ENCODE assay signal across 9 cellular contexts in the genomic region with DNA sequence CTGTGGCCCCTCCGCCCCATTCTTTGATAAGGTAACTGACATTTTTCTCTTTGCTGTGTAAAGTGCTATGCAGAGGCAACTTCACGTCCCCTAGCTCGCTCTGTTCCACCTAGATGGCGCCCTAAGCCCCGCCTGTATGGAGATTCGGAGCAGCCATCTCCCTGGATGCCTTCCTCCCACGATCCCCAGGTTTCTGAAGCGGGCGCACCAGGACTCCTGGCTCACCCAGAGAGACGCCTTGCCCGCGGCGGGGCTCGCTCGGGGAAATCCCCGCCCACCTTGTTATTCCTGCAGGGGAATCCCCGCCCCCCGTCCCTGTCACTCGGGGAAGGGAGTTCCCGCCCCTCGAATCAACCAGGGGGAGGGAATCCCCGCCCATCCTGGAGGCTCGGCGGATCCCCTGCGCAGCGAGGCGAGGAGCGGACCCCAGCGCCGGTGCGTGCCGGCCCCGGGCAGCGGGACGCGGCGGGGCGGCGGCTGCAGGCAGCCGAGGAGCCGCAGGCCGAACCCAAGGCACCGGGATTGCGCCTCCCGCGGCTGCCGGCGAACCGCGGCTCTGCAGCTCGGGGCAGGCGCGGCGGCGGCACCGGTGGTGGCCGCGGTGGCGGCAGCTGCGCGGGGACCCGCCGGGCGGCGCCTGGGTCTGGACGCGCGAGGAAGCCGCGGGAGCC. TPM values are rescaled to one million over a fixed set of nuclear protein-coding genes. Genes with fewer than 3 reads are reported as not detected.
A peak's percentile ranks its signal among the peaks of the same experiment; 100 is the strongest.
DNase-seq lines count a peak whose midpoint lies in the region; TF ChIP-seq lines count a peak whose summit lies in the region.
"Had no signal": no experiment of that assay in that cellular context is flagged by ENCODE, and none has a peak within 500 bp of the region (broad histone marks: within the 10 kb centered on the region; RNA-seq: fewer than 3 reads in every experiment).

Gene PDZD2 (plus strand): TSS at position 384 of the 671 bp plus-strand sequence.

- H3K36me3 Mint-ChIP-seq in CD8-positive, alpha-beta memory T cell, result no peaks in the 10 kb centered on the region

- no peak for TF ChIP-seq POLR2A in esophagus muscularis mucosa (IDR thresholded peaks at IDR 0.05; ENCODE audit: low read depth)

- peaks cover 7% of the 10 kb centered on the region for H3K4me1 ChIP-seq in CD8-positive, alpha-beta memory T cell (ENCODE audit: insufficient read depth, low read length)
- H3K4me1 ChIP-seq in OCI-LY1 (ENCODE audit: insufficient read depth, low read length, severe bottlenecking) (peaks cover 6% of the 10 kb centered on the region), esophagus muscularis mucosa (peaks cover 14 to 22% (median 19%) of the 10 kb centered on the region in 4 donors), muscle layer of duodenum (ENCODE audit: control insufficient read depth in 1 of 2, insufficient read depth in 2 of 2, low read length in 2 of 2) (peaks cover 6 to 17% of the 10 kb centered on the region in 2 donors)

- no peak for TF ChIP-seq EP300 in esophagus muscularis mucosa (IDR thresholded peaks at IDR 0.05)

- intact Hi-C loops in esophagus muscularis mucosa (cut with DNase I), result no loop called here

- no peaks in the 10 kb centered on the region for H3K79me2 ChIP-seq in OCI-LY1 (ENCODE audit: insufficient read depth, low read length)

- DNase-seq in CD8-positive, alpha-beta memory T cell, result peak; percentile 40 to 72 (median 49)
- DNase-seq in GM20000 (ENCODE audit: low spot score) (peak; percentile 88), HS-27A (ENCODE audit: low read depth) (peak; percentile 9), activated T-cell treated with anti-CD3 and anti-CD28 coated beads for 48 hours (ENCODE audit: low read depth) (peak; percentile 65), esophagus muscularis mucosa (ENCODE audit: extremely low spot score) (no peak)
- peak; percentile 57 to 78 for DNase-seq in stimulated activated CD8-positive, alpha-beta memory T cell treated with anti-CD3 and anti-CD28 coated beads, Interleukin-7, amount 100 ng/mL, for 4 hours (ENCODE audit: low read depth in 2 of 2)

- H3K27ac Mint-ChIP-seq in CD8-positive, alpha-beta memory T cell, result peak within 1 kb of the TSS in 5 of 8 donors; percentile 40 to 89 (median 62)

- no peaks in the 10 kb centered on the region for H3K9me2 ChIP-seq in OCI-LY1 (ENCODE audit: low read depth, low read length)

- peak within 1 kb of the TSS; percentile 78 for H3K4me2 ChIP-seq in OCI-LY1 (ENCODE audit: low read length)

- peaks cover 3 to 17% (median 7%) of the 10 kb centered on the region in 3 donors for H3K4me1 Mint-ChIP-seq in CD8-positive, alpha-beta memory T cell

- CTCF ChIA-PET in CD8-positive, alpha-beta memory T cell (lab: Charles Lee), result interaction anchor here (1.0 to 1.5 kb wide), 4 partner anchors 8 to 438 kb away, joined by 3 read pairs; no protein-coding TSS in a partner anchor

- H2AFZ ChIP-seq in OCI-LY1 (ENCODE audit: low read length), result no peak within 1 kb of the TSS

- POLR2A ChIA-PET in CD8-positive, alpha-beta memory T cell (lab: Charles Lee), result no interaction called here

- H3K27me3 Mint-ChIP-seq in CD8-positive, alpha-beta memory T cell, result peaks cover 5 to 26% of the 10 kb centered on the region in 2 donors

- no peaks in the 10 kb centered on the region for H4K20me1 ChIP-seq in OCI-LY1 (ENCODE audit: insufficient read depth, low read length)

- H3K4me3 ChIP-seq in CD8-positive, alpha-beta memory T cell (ENCODE audit: low read length), result peak within 1 kb of the TSS; percentile 75
- H3K4me3 ChIP-seq in OCI-LY1 (ENCODE audit: low read depth, low read length, poor library complexity, severe bottlenecking), result peak within 1 kb of the TSS; percentile 65
- peak within 1 kb of the TSS; percentile 63 to 74 (median 66) for H3K4me3 ChIP-seq in esophagus muscularis mucosa
- peak within 1 kb of the TSS; percentile 55 to 81 for H3K4me3 ChIP-seq in muscle layer of duodenum (ENCODE audit: low read depth in 1 of 2, low read length in 2 of 2)

- WGBS in esophagus muscularis mucosa, result 3% methylated on average over 23 of the region's 70 CpGs

- H3K27ac ChIP-seq in CD8-positive, alpha-beta memory T cell (ENCODE audit: low read depth, low read length), result no peak within 1 kb of the TSS
- H3K27ac ChIP-seq in OCI-LY1 (ENCODE audit: low read depth, low read length, poor library complexity, severe bottlenecking) (no peak within 1 kb of the TSS), esophagus muscularis mucosa (replicated peaks in 1 of 4) (peak within 1 kb of the TSS; percentile 20 to 60 (median 32)), muscle layer of duodenum (ENCODE audit: low read length) (no peak within 1 kb of the TSS)
- H3K27ac ChIP-seq: epithelial cell of prostate had no signal

- peaks cover 5% of the 10 kb centered on the region for H3K27me3 ChIP-seq in CD8-positive, alpha-beta memory T cell (ENCODE audit: insufficient read depth, low read length, poor library complexity, severe bottlenecking)
- H3K27me3 ChIP-seq in OCI-LY1 (ENCODE audit: insufficient read depth, low read length), result peaks cover 6% of the 10 kb centered on the region; the same call in 1 of the 2 replicates
- peaks cover 0 to 5% (median 0%) of the 10 kb centered on the region in 4 donors for H3K27me3 ChIP-seq in esophagus muscularis mucosa
- H3K27me3 ChIP-seq in muscle layer of duodenum (ENCODE audit: low read depth, low read length), result no peaks in the 10 kb centered on the region

- peak within 1 kb of the TSS; percentile 80 to 92 (median 84) for H3K4me3 Mint-ChIP-seq in CD8-positive, alpha-beta memory T cell

- no peaks in the 10 kb centered on the region for H3K9me3 Mint-ChIP-seq in CD8-positive, alpha-beta memory T cell

- H3F3A ChIP-seq in OCI-LY1 (ENCODE audit: insufficient read depth, low read length), result no peaks in the 10 kb centered on the region

- H3K9ac ChIP-seq in OCI-LY1 (ENCODE audit: low read length), result peak within 1 kb of the TSS; percentile 52; the same call in 1 of the 2 replicates

- no peaks in the 10 kb centered on the region for H3K36me3 ChIP-seq in CD8-positive, alpha-beta memory T cell (ENCODE audit: insufficient read depth, low read length)
- no peaks in the 10 kb centered on the region for H3K36me3 ChIP-seq in OCI-LY1 (ENCODE audit: insufficient read depth, low read length)
- H3K36me3 ChIP-seq in esophagus muscularis mucosa, result no peaks in the 10 kb centered on the region
- no peaks in the 10 kb centered on the region for H3K36me3 ChIP-seq in muscle layer of duodenum (ENCODE audit: control insufficient read depth in 1 of 2, insufficient read depth in 2 of 2, low read length in 2 of 2)

- peak; percentile 34 for TF ChIP-seq CTCF in GM20000 (IDR thresholded peaks at IDR 0.05; ENCODE audit: extremely low read depth, missing control alignments)
- peak; percentile 48 for TF ChIP-seq CTCF in OCI-LY1 (IDR thresholded peaks at IDR 0.05; ENCODE audit: low read length)
- peak; percentile 18 to 60 (median 36) for TF ChIP-seq CTCF in esophagus muscularis mucosa (IDR thresholded peaks at IDR 0.05)

- H3K9me3 ChIP-seq in CD8-positive, alpha-beta memory T cell (ENCODE audit: low read length), result no peaks in the 10 kb centered on the region
- no peaks in the 10 kb centered on the region for H3K9me3 ChIP-seq in OCI-LY1 (ENCODE audit: low read length)
- no peaks in the 10 kb centered on the region for H3K9me3 ChIP-seq in esophagus muscularis mucosa
- no peaks in the 10 kb centered on the region for H3K9me3 ChIP-seq in muscle layer of duodenum (ENCODE audit: control insufficient read depth in 1 of 2, low read length in 2 of 2)

RNA-seq across cellular contexts. Expression of gene PDZD2, which starts in this region (rescaled TPM):
- total RNA-seq in CD8-positive, alpha-beta memory T cell, result under 1 TPM; 0.15 to 0.27 TPM
- 0.40 TPM for polyA plus RNA-seq in CD8-positive, alpha-beta memory T cell
- total RNA-seq in esophagus muscularis mucosa, result 10 to 100 TPM; 10.2 to 15.0 (median 12.2) TPM

Comparison
In these comparisons a context has a peak if more than half of its experiments do, and no peak if none do; other contexts are left out.
1. RNA of gene PDZD2 (total RNA-seq): 10.2 to 15.0 TPM in esophagus muscularis mucosa; 0.15 to 0.27 TPM in CD8-positive, alpha-beta memory T cell; every median in the first group is over 4 times any median in the second.
2. Peak in DNase-seq and H3K4me3 ChIP-seq in CD8-positive, alpha-beta memory T cell; RNA of the gene not detected or under 1 TPM.
3. H3K27ac ChIP-seq: peak in esophagus muscularis mucosa (4 of 4); none in CD8-positive, alpha-beta memory T cell (single experiment), OCI-LY1 (single experiment) and muscle layer of duodenum (single experiment).
4. Peak in every context shown above with its lines, with median percentiles within 50 percentile points of each other: H3K4me3 ChIP-seq and CTCF ChIP-seq.